ENCODE assay signal across 8 cellular contexts in genomic region chr3:48898383-48899234, GRCh38. TPM values are rescaled to one million over a fixed set of nuclear protein-coding genes. Genes with fewer than 3 reads are reported as not detected.
A peak's percentile ranks its signal among the peaks of the same experiment; 100 is the strongest.
DNase-seq lines count a peak whose midpoint lies in the region; ATAC-seq and TF ChIP-seq lines count a peak whose summit lies in the region.

Gene SLC25A20 (minus strand): TSS chr3:48898882. CDS start chr3:48898794, 88 bp downstream.

- peak within 1 kb of the TSS; percentile 17; the same call in 1 of the 2 replicates for H3K9ac ChIP-seq in KMS-11

- H3K9me3 Mint-ChIP-seq in activated naive CD4-positive, alpha-beta T cell treated with anti-CD3 and anti-CD28 coated beads for 36 hours: no peaks in the 10 kb centered on the region

- H3K4me1 ChIP-seq in KMS-11 (ENCODE audit: low read depth, poor library complexity, severe bottlenecking): peaks cover 34% of the 10 kb centered on the region

- no peaks in the 10 kb centered on the region for H3K36me3 Mint-ChIP-seq in activated naive CD4-positive, alpha-beta T cell treated with anti-CD3 and anti-CD28 coated beads for 36 hours (ENCODE audit: low read depth)

- intact Hi-C loops in activated naive CD4-positive, alpha-beta T cell treated with anti-CD3 and anti-CD28 coated beads for 36 hours (cut with micrococcal nuclease): loop anchor here (1.0 to 5.0 kb wide), 5 partner anchors 20 to 182 kb away; partner anchors contain the start of genes ARIH2, IP6K2, PRKAR2A and WDR6

- CTCF ChIA-PET in activated naive CD4-positive, alpha-beta T cell treated with anti-CD3 and anti-CD28 coated beads for 36 hours (lab: Charles Lee): interaction anchor here (0.6 to 2.7 kb wide), 4 partner anchors 11 to 44 kb away, joined by 3 to 9 read pairs (median 8); partner anchors contain the start of gene ARIH2

- H3K79me2 ChIP-seq in KMS-11 (ENCODE audit: insufficient read depth, low read depth): peaks cover 9% of the 10 kb centered on the region

- no peak for TF ChIP-seq CTCF in KMS-11 (conservative IDR thresholded peaks at IDR 0.05; ENCODE audit: low read depth, low read length)

- peak within 1 kb of the TSS; percentile 92 for H3K4me3 Mint-ChIP-seq in activated naive CD4-positive, alpha-beta T cell treated with anti-CD3 and anti-CD28 coated beads for 36 hours

- H3K27me3 Mint-ChIP-seq in activated naive CD4-positive, alpha-beta T cell treated with anti-CD3 and anti-CD28 coated beads for 36 hours (ENCODE audit: low read depth): no peaks in the 10 kb centered on the region

- no peaks in the 10 kb centered on the region for H4K20me1 ChIP-seq in KMS-11 (ENCODE audit: insufficient read depth)

- H3K27ac Mint-ChIP-seq in activated naive CD4-positive, alpha-beta T cell treated with anti-CD3 and anti-CD28 coated beads for 36 hours: peak within 1 kb of the TSS; percentile 91

- H3K27ac ChIP-seq in KMS-11: peak within 1 kb of the TSS; percentile 49

- peak; percentile 80 for ATAC-seq in GM21723 (IDR thresholded peaks at IDR 0.05; ENCODE audit: unreplicated experiment)

- DNase-seq in EH (ENCODE audit: low read depth): peak; percentile 89
- peak; percentile 81 for DNase-seq in SK-N-DZ (ENCODE audit: low spot score)
- DNase-seq in activated naive CD4-positive, alpha-beta T cell treated with anti-CD3 and anti-CD28 coated beads for 36 hours: peak; percentile 94
- peak; percentile 65 for DNase-seq in globus pallidus (ENCODE audit: low spot score)
- peak in 50 of 56 donors; percentile 11 to 87 (median 52) for DNase-seq in nucleus accumbens (lab: John Stamatoyannopoulos, UW)
- peak; percentile 59 for DNase-seq in superior temporal gyrus (ENCODE audit: extremely low spot score)

- peaks cover 29% of the 10 kb centered on the region for H3K4me1 Mint-ChIP-seq in activated naive CD4-positive, alpha-beta T cell treated with anti-CD3 and anti-CD28 coated beads for 36 hours (ENCODE audit: low read depth)

- H3K4me2 ChIP-seq in KMS-11: peak within 1 kb of the TSS; percentile 50

- H2AFZ ChIP-seq in KMS-11 (ENCODE audit: low read depth): peak within 1 kb of the TSS; percentile 63

- no peaks in the 10 kb centered on the region for H3K27me3 ChIP-seq in KMS-11 (ENCODE audit: insufficient read depth, low read depth)

- no peaks in the 10 kb centered on the region for H3K36me3 ChIP-seq in KMS-11 (ENCODE audit: insufficient read depth)

- no peak within 1 kb of the TSS for H3K4me3 ChIP-seq in KMS-11 (IDR thresholded peaks at IDR 0.05; ENCODE audit: insufficient read depth, low read depth, low read length)

RNA-seq across cellular contexts. Expression of gene SLC25A20, which starts in this region (rescaled TPM):
- polyA plus RNA-seq in SK-N-DZ (2014; cell fraction: cytosol; rRNA removed): 20.2 and 39.0 TPM in 2 replicates
- 22.8 and 27.0 TPM in 2 replicates for polyA plus RNA-seq in SK-N-DZ (2014; cell fraction: nucleus; rRNA removed)
- 10 to 100 TPM; 12.9 to 16.2 TPM for total RNA-seq in activated naive CD4-positive, alpha-beta T cell treated with anti-CD3 and anti-CD28 coated beads for 36 hours
